Comparison of ENCODE assay signal across 8 cellular contexts in the genomic region with DNA sequence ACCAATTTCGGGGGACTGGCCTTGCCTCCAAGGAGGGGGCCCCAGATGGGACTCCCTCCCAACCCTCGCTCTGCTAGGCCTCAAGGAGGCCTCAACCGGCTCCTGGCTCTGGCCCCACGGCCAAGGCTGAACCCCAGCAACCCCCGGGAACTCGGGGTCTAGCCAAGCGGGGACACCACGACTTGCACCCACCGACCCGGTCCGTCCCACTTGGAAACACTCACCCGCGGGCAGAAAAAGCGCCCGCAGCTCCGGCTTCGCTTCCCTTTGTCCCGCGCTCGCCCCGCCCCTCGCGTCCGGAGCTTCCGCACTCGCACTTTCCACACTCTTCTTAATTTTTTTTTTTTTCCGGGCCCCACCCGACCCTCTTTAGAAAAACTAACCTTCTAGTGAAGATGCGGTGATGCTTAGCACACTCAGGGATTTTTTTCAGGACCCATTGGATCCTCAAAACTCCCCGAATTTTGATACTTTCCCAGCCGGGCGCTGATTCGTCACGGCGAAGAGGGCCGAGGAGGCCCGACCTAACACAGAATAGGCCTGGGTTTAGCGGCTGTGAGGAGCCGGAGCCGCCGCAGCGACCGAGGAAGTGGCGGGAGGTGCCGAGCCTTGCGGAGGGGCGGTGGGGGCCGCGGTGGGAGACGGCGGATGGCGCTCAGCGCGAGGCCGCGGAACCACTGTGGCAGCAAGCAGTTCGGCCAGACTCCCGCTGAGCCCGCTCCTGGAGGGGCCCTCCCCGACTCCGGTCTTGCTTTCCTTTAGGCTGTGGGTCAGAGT. TPM values are rescaled to one million over a fixed set of nuclear protein-coding genes. Genes with fewer than 3 reads are reported as not detected.
DNase-seq lines count a peak whose midpoint lies in the region; ATAC-seq and TF ChIP-seq lines count a peak whose summit lies in the region.

A gene (minus strand): TSS at position 270 of the 777 bp plus-strand sequence. CDS start 2,016 bp downstream, outside the sequence.

- no peaks in the 10 kb centered on the region for H3K27me3 ChIP-seq in BLaER1
- H3K27me3 ChIP-seq in OCI-LY3 (ENCODE audit: low read depth, low read length) = no peaks in the 10 kb centered on the region
- H3K27me3 ChIP-seq in mononuclear cell (ENCODE audit: insufficient read depth, low read length) = no peaks in the 10 kb centered on the region

- H3K9me3 ChIP-seq in BLaER1 = no peaks in the 10 kb centered on the region
- no peaks in the 10 kb centered on the region for H3K9me3 ChIP-seq in OCI-LY3 (ENCODE audit: insufficient read depth, low read length)
- H3K9me3 ChIP-seq in mononuclear cell (ENCODE audit: low read depth, low read length) = no peaks in the 10 kb centered on the region

- H3K9ac ChIP-seq in BLaER1 (peak within 1 kb of the TSS; percentile 100), OCI-LY3 (ENCODE audit: low read length) (peak within 1 kb of the TSS; percentile 93)

- TF ChIP-seq CTCF in OCI-LY3 (IDR thresholded peaks at IDR 0.05; ENCODE audit: low read depth, low read length) = no peak
- TF ChIP-seq CTCF in epithelial cell of esophagus (IDR thresholded peaks at IDR 0.05; ENCODE audit: insufficient read depth, low read depth, low read length, missing control alignments) = no peak

- H3K36me3 ChIP-seq in BLaER1 (peaks cover 26% of the 10 kb centered on the region), OCI-LY3 (replicated peaks; ENCODE audit: low read depth, low read length) (peaks cover 25% of the 10 kb centered on the region)

- H3K4me2 ChIP-seq in BLaER1 (peak within 1 kb of the TSS; percentile 87), OCI-LY3 (ENCODE audit: low read length) (peak within 1 kb of the TSS; percentile 97)

- peak; percentile 70 for ATAC-seq in GM19397 (IDR thresholded peaks at IDR 0.05; ENCODE audit: unreplicated experiment)

- DNase-seq in HS-5 (ENCODE audit: low read depth) (peak; percentile 42), activated T-cell treated with anti-CD3 and anti-CD28 coated beads for 24 hours (ENCODE audit: low read depth) (peak; percentile 53), epithelial cell of esophagus (ENCODE audit: low read depth) (peak; percentile 72)
- peak; percentile 44 to 54 for DNase-seq in stimulated activated CD8-positive, alpha-beta memory T cell treated with anti-CD3 and anti-CD28 coated beads, Interleukin-2, amount 100 ng/mL, for 1 hour (ENCODE audit: low read depth in 2 of 2)

- peaks cover 35% of the 10 kb centered on the region for H4K20me1 ChIP-seq in BLaER1
- peaks cover 3% of the 10 kb centered on the region for H4K20me1 ChIP-seq in OCI-LY3 (ENCODE audit: insufficient read depth, low read length)

- peak within 1 kb of the TSS; percentile 99 for H2AFZ ChIP-seq in OCI-LY3 (ENCODE audit: low read depth, low read length)

- peak within 1 kb of the TSS; percentile 91 for H3K4me3 ChIP-seq in BLaER1
- H3K4me3 ChIP-seq in OCI-LY3 (ENCODE audit: low read length) = peak within 1 kb of the TSS; percentile 90
- peak within 1 kb of the TSS; percentile 99 for H3K4me3 ChIP-seq in epithelial cell of esophagus (ENCODE audit: low read length)
- H3K4me3 ChIP-seq in mononuclear cell (ENCODE audit: low read length) = peak within 1 kb of the TSS; percentile 97

- H3K4me1 ChIP-seq in BLaER1 (peaks cover 49% of the 10 kb centered on the region), OCI-LY3 (ENCODE audit: low read length) (peaks cover 23% of the 10 kb centered on the region), mononuclear cell (ENCODE audit: insufficient read depth, low read length) (peaks cover 20% of the 10 kb centered on the region)

- peaks cover 50% of the 10 kb centered on the region for H3K79me2 ChIP-seq in OCI-LY3 (ENCODE audit: low read length)

- H3K27ac ChIP-seq in BLaER1 (peak within 1 kb of the TSS; percentile 100), OCI-LY3 (ENCODE audit: low read length) (peak within 1 kb of the TSS; percentile 73)

RNA-seq across cellular contexts. Expression of the gene that starts here (rescaled TPM):
- total RNA-seq in mononuclear cell = 103 TPM

Comparison
In these comparisons a context has a peak if more than half of its experiments do, and no peak if none do; other contexts are left out.
1. Peak in every context shown above with its lines: DNase-seq, ATAC-seq, H3K4me3 ChIP-seq and H3K27ac ChIP-seq.